18 cellular contexts compared by ENCODE assay signal in genomic region chr6:101853226-101853625, GRCh38.
A peak's percentile ranks its signal among the peaks of the same experiment; 100 is the strongest.
DNase-seq lines count a peak whose midpoint lies in the region; TF ChIP-seq lines count a peak whose summit lies in the region.
"Had no signal": no experiment of that assay in that cellular context is flagged by ENCODE, and none has a peak within 500 bp of the region (broad histone marks: within the 10 kb centered on the region; RNA-seq: fewer than 3 reads in every experiment).

No MANE protein-coding gene starts in this region.

- H3K4me1 ChIP-seq in breast epithelium = no peaks in the 10 kb centered on the region
- H3K4me1 ChIP-seq in Karpas-422 (ENCODE audit: low read length) = no peaks in the 10 kb centered on the region
- H3K4me1 ChIP-seq: A549, BLaER1 had no signal

- H3K4me1 Mint-ChIP-seq in MCF 10A (ENCODE audit: insufficient read depth, unreplicated experiment) (no peaks in the 10 kb centered on the region), nephron progenitor cell (no peaks in the 10 kb centered on the region)

- DNase-seq in MCF 10A (ENCODE audit: unreplicated experiment) (peak; percentile 4), breast epithelium (ENCODE audit: low spot score in 2 of 2) (no peak), cardiac fibroblast (ENCODE audit: low read depth in 2 of 2) (peak; percentile 23 to 53), fibroblast of pulmonary artery (ENCODE audit: low read depth) (peak; percentile 8), caudate nucleus (lab: John Stamatoyannopoulos, UW) (no peak), nephron progenitor cell (no peak), Karpas-422 (no peak)
- DNase-seq: Calu3; CD8-positive, alpha-beta T cell; DMS79 treated with DMSO at 0.1 percent for 48 hours; EL; GOT3; H7; HFFc6 had no signal

- H3K4me3 Mint-ChIP-seq in MCF 10A (ENCODE audit: unreplicated experiment) = no peak overlapping the region
- H3K4me3 Mint-ChIP-seq in nephron progenitor cell = no peak overlapping the region
- H3K4me3 Mint-ChIP-seq: CD8-positive, alpha-beta T cell; HFFc6 had no signal

- H3K27ac Mint-ChIP-seq in MCF 10A (ENCODE audit: low read depth, unreplicated experiment) (no peak overlapping the region), nephron progenitor cell (no peak overlapping the region)
- H3K27ac Mint-ChIP-seq: CD8-positive, alpha-beta T cell; HFFc6 had no signal

- no TSS peak for BruUV-seq in MCF 10A (replicated peaks; lab: Mats Ljungman, UMichigan)

- POLR2A ChIA-PET in MCF 10A (lab: Yijun Ruan, JAX) = no interaction called here

- H3K27ac ChIP-seq in breast epithelium = no peak overlapping the region
- H3K27ac ChIP-seq in caudate nucleus (ENCODE audit: low read depth, low read length) = no peak overlapping the region
- H3K27ac ChIP-seq in Karpas-422 (ENCODE audit: low read length) = no peak overlapping the region
- H3K27ac ChIP-seq: 22Rv1, A549, BLaER1 had no signal

- intact Hi-C loops in MCF 10A (cut with micrococcal nuclease) = no loop called here
- intact Hi-C loops in breast epithelium (cut with DNase I; ENCODE audit: low total_unique reads) = no loop called here

- H3K4me2 ChIP-seq in Karpas-422 (ENCODE audit: low read depth, low read length, poor library complexity, severe bottlenecking) = no peak overlapping the region
- H3K4me2 ChIP-seq: A549, BLaER1 had no signal

- H3K9ac ChIP-seq in Karpas-422 (ENCODE audit: low read length) = no peak overlapping the region
- H3K9ac ChIP-seq: BLaER1 had no signal

- H4K20me1 ChIP-seq in Karpas-422 (ENCODE audit: insufficient read depth, low read depth, low read length) = no peaks in the 10 kb centered on the region
- H4K20me1 ChIP-seq: BLaER1 had no signal

- H3K9me2 ChIP-seq in Karpas-422 (replicated peaks; ENCODE audit: insufficient read depth, low read length) = no peaks in the 10 kb centered on the region

- H3K27me3 ChIP-seq in breast epithelium (no peaks in the 10 kb centered on the region), Karpas-422 (ENCODE audit: low read length) (no peaks in the 10 kb centered on the region)
- H3K27me3 ChIP-seq: BLaER1 had no signal

- TF ChIP-seq POLR2A in breast epithelium (IDR thresholded peaks at IDR 0.05) = no peak

- H3K79me2 ChIP-seq in Karpas-422 (ENCODE audit: low read length) = no peaks in the 10 kb centered on the region

- H2AFZ ChIP-seq in Karpas-422 (ENCODE audit: low read length) = no peak overlapping the region

- CTCF ChIA-PET in MCF 10A (lab: Yijun Ruan, JAX) = interaction anchor here (0.6 kb wide), 1 partner anchor 113 kb away, joined by 3 read pairs; no protein-coding TSS in a partner anchor

- H3K4me3 ChIP-seq in breast epithelium = no peak overlapping the region
- H3K4me3 ChIP-seq in cardiac fibroblast (replicated peaks in 1 of 2; ENCODE audit: low read depth in 2 of 2, low read length in 2 of 2) = no peak overlapping the region
- no peak overlapping the region for H3K4me3 ChIP-seq in fibroblast of pulmonary artery (replicated peaks; ENCODE audit: low read depth, low read length)
- no peak overlapping the region for H3K4me3 ChIP-seq in Karpas-422 (ENCODE audit: low read length)
- H3K4me3 ChIP-seq: A549, BLaER1, GM12878 had no signal

- TF ChIP-seq CTCF in MCF 10A (IDR thresholded peaks at IDR 0.05; ENCODE audit: unreplicated experiment) (no peak), breast epithelium (IDR thresholded peaks at IDR 0.05) (no peak), cardiac fibroblast (IDR thresholded peaks at IDR 0.05; ENCODE audit: low read depth, low read length) (no peak), fibroblast of pulmonary artery (IDR thresholded peaks at IDR 0.05; ENCODE audit: low read length, missing control alignments) (no peak), nephron progenitor cell (IDR thresholded peaks at IDR 0.05) (no peak)

- no peaks in the 10 kb centered on the region for H3K36me3 Mint-ChIP-seq in MCF 10A (ENCODE audit: insufficient read depth, unreplicated experiment)
- H3K36me3 Mint-ChIP-seq in nephron progenitor cell (ENCODE audit: low read depth) = no peaks in the 10 kb centered on the region
- H3K36me3 Mint-ChIP-seq: CD8-positive, alpha-beta T cell had no signal

- H3K9me3 ChIP-seq in breast epithelium (no peaks in the 10 kb centered on the region), Karpas-422 (ENCODE audit: low read length) (no peaks in the 10 kb centered on the region; the same call in 1 of the 2 replicates)
- H3K9me3 ChIP-seq: A549, BLaER1 had no signal

- H3K27me3 Mint-ChIP-seq in MCF 10A (ENCODE audit: insufficient read depth, unreplicated experiment) (no peaks in the 10 kb centered on the region), nephron progenitor cell (ENCODE audit: low read depth, poor library complexity) (no peaks in the 10 kb centered on the region)

- H3K36me3 ChIP-seq in breast epithelium = no peaks in the 10 kb centered on the region
- H3K36me3 ChIP-seq in Karpas-422 (ENCODE audit: insufficient read depth, low read length) = no peaks in the 10 kb centered on the region
- H3K36me3 ChIP-seq: BLaER1 had no signal

- H3K9me3 Mint-ChIP-seq in MCF 10A (ENCODE audit: unreplicated experiment) (no peaks in the 10 kb centered on the region), nephron progenitor cell (no peaks in the 10 kb centered on the region)
- H3K9me3 Mint-ChIP-seq: CD8-positive, alpha-beta T cell; HFFc6 had no signal

Comparison
In these comparisons a context has a peak if more than half of its experiments do, and no peak if none do; other contexts are left out.
1. DNase-seq: peak in MCF 10A (single experiment), cardiac fibroblast (2 of 2) and fibroblast of pulmonary artery (single experiment); none in breast epithelium (0 of 2), caudate nucleus (0 of 61), nephron progenitor cell (single experiment) and Karpas-422 (single experiment).